24 cellular contexts compared by ENCODE assay signal in genomic region chr6:157137501-157137900, GRCh38.
"Had no signal": no experiment of that assay in that cellular context is flagged by ENCODE, and none has a peak within 500 bp of the region (broad histone marks: within the 10 kb centered on the region; RNA-seq: fewer than 3 reads in every experiment).

No MANE protein-coding gene starts in this region.

- H3K36me3 ChIP-seq: neural progenitor cell had no signal

- H3K9me3 Mint-ChIP-seq: activated CD4-positive, alpha-beta T cell treated with anti-CD3 and anti-CD28 coated beads, Interleukin-2, amount 10 ng/mL, durations not matched to agents 7 days and 5 days; activated CD8-positive, alpha-beta T cell treated with anti-CD3 and anti-CD28 coated beads for 36 hours; activated naive CD4-positive, alpha-beta T cell treated with anti-CD3 and anti-CD28 coated beads for 36 hours; activated naive CD8-positive, alpha-beta T cell treated with anti-CD3 and anti-CD28 coated beads, Interleukin-2, amount 10 ng/mL, durations not matched to agents 7 days and 5 days; endodermal cell; naive thymus-derived CD4-positive, alpha-beta T cell; neural progenitor cell had no signal

- ATAC-seq: left colon, sciatic nerve had no signal

- H3K27ac ChIP-seq: esophagus muscularis mucosa, neural progenitor cell, skin epidermis, stomach, thyroid gland had no signal

- H3K4me1 Mint-ChIP-seq: endodermal cell, neural progenitor cell had no signal

- H3K27ac Mint-ChIP-seq: activated CD4-positive, alpha-beta T cell treated with anti-CD3 and anti-CD28 coated beads, Interleukin-2, amount 10 ng/mL, durations not matched to agents 7 days and 5 days; activated naive CD4-positive, alpha-beta T cell treated with anti-CD3 and anti-CD28 coated beads for 36 hours; activated naive CD8-positive, alpha-beta T cell treated with anti-CD3 and anti-CD28 coated beads, Interleukin-2, amount 10 ng/mL, durations not matched to agents 7 days and 5 days; endodermal cell; neural progenitor cell had no signal

- DNase-seq: activated CD4-positive, alpha-beta T cell treated with anti-CD3 and anti-CD28 coated beads, Interleukin-2, amount 10 ng/mL, durations not matched to agents 7 days and 5 days; activated CD4-positive, CD25-positive, alpha-beta regulatory T cell treated with anti-CD3 and anti-CD28 coated beads, Interleukin-2, amount 50 U/mL, for 72 hours; activated effector memory CD4-positive, alpha-beta T cell treated with Interleukin-2 at 50 U/mL for 16 hours; activated naive CD8-positive, alpha-beta T cell treated with anti-CD3 and anti-CD28 coated beads, Interleukin-2, amount 10 ng/mL, durations not matched to agents 7 days and 5 days; amniotic stem cell; caudate nucleus; endodermal cell; kidney; left colon; midbrain; naive thymus-derived CD4-positive, alpha-beta T cell; occipital lobe; posterior cingulate gyrus; stimulated activated CD4-positive, alpha-beta T cell treated with anti-CD3 and anti-CD28 coated beads, Interleukin-12 subunit alpha, Interleukin-12 subunit beta, amount 100 ng/mL, for 4 hours; stimulated activated CD4-positive, alpha-beta T cell treated with anti-CD3 and anti-CD28 coated beads, Interleukin-4, amount 100 ng/mL, for 1 hour; stomach; T-helper 2 cell; thyroid gland had no signal

- H3K4me3 Mint-ChIP-seq: activated CD4-positive, alpha-beta T cell treated with anti-CD3 and anti-CD28 coated beads, Interleukin-2, amount 10 ng/mL, durations not matched to agents 7 days and 5 days; activated CD8-positive, alpha-beta T cell treated with anti-CD3 and anti-CD28 coated beads for 36 hours; activated naive CD4-positive, alpha-beta T cell treated with anti-CD3 and anti-CD28 coated beads for 36 hours; activated naive CD8-positive, alpha-beta T cell treated with anti-CD3 and anti-CD28 coated beads, Interleukin-2, amount 10 ng/mL, durations not matched to agents 7 days and 5 days; endodermal cell; naive thymus-derived CD4-positive, alpha-beta T cell; neural progenitor cell had no signal

- H3K4me2 ChIP-seq: neural progenitor cell had no signal

- H3K27me3 Mint-ChIP-seq: activated CD4-positive, alpha-beta T cell treated with anti-CD3 and anti-CD28 coated beads, Interleukin-2, amount 10 ng/mL, durations not matched to agents 7 days and 5 days; activated CD8-positive, alpha-beta T cell treated with anti-CD3 and anti-CD28 coated beads for 36 hours; activated naive CD8-positive, alpha-beta T cell treated with anti-CD3 and anti-CD28 coated beads, Interleukin-2, amount 10 ng/mL, durations not matched to agents 7 days and 5 days; naive thymus-derived CD4-positive, alpha-beta T cell had no signal

- H3K4me3 ChIP-seq: esophagus muscularis mucosa, neural progenitor cell, skin epidermis, stomach, thyroid gland had no signal

- H3K27me3 ChIP-seq: esophagus muscularis mucosa, neural progenitor cell, stomach, thyroid gland had no signal

- H3K4me1 ChIP-seq: neural progenitor cell, thyroid gland had no signal

- H2AFZ ChIP-seq: neural progenitor cell had no signal

- H3K9me3 ChIP-seq: esophagus muscularis mucosa, stomach, thyroid gland had no signal
